ENCODE assay signal across 21 cellular contexts in genomic region chr6:11152581-11152980, GRCh38. TPM values are rescaled to one million over a fixed set of nuclear protein-coding genes. Genes with fewer than 3 reads are reported as not detected.
"Had no signal": no experiment of that assay in that cellular context is flagged by ENCODE, and none has a peak within 500 bp of the region (broad histone marks: within the 10 kb centered on the region; RNA-seq: fewer than 3 reads in every experiment).

No MANE protein-coding gene starts in this region.

- H3K4me3 ChIP-seq: MG63, SJSA1, SK-N-MC had no signal

- H3K27ac ChIP-seq: SJSA1, SK-N-MC had no signal

- H3K36me3 ChIP-seq: MG63, SJSA1 had no signal

- H3K27me3 ChIP-seq: MG63, SJSA1 had no signal

- DNase-seq: IMR-90, Karpas-422, KG1, MG63, NCI-H1092, NCI-H1105 treated with DMSO at 0.1 percent for 48 hours, NCI-H1417 treated with DMSO at 0.1 percent for 48 hours, NCI-H146, NCI-H1694 treated with DMSO at 0.1 percent for 48 hours, NCI-H1930, NCI-H2081, NCI-H2107, NCI-H2227 treated with DMSO at 0.1 percent for 48 hours, Right ventricle myocardium superior, RPMI8226, SIG-M5 had no signal

- H3K4me1 ChIP-seq: SJSA1 had no signal

- H3K9me3 ChIP-seq: SJSA1 had no signal

RNA-seq across cellular contexts. Expression of gene ERVFRD-1, which starts 41.1 kb away (rescaled TPM):
- total RNA-seq: HepG2, HT1080, IMR-90, NCI-H460, SJSA1 had no signal
